In genomic region chr10:104441601-104442000, GRCh38 we compare ENCODE assay signal across 11 cellular contexts.
DNase-seq lines count a peak whose midpoint lies in the region; ATAC-seq and TF ChIP-seq lines count a peak whose summit lies in the region.
"Had no signal": no experiment of that assay in that cellular context is flagged by ENCODE, and none has a peak within 500 bp of the region (broad histone marks: within the 10 kb centered on the region; RNA-seq: fewer than 3 reads in every experiment).

No MANE protein-coding gene starts in this region.

- H3K27me3 ChIP-seq in SK-N-SH (ENCODE audit: insufficient read depth): no peaks in the 10 kb centered on the region
- H3K27me3 ChIP-seq in thoracic aorta (replicated peaks; ENCODE audit: insufficient read depth): no peaks in the 10 kb centered on the region
- no peaks in the 10 kb centered on the region for H3K27me3 ChIP-seq in SJCRH30
- no peaks in the 10 kb centered on the region for H3K27me3 ChIP-seq in effector memory CD4-positive, alpha-beta T cell (replicated peaks; ENCODE audit: control insufficient read depth, insufficient read depth, low read length, poor library complexity, severe bottlenecking)
- no peaks in the 10 kb centered on the region for H3K27me3 ChIP-seq in tibial artery
- H3K27me3 ChIP-seq: upper lobe of right lung had no signal

- H3K4me3 ChIP-seq in SK-N-SH (ENCODE audit: low read depth in 2 of 2, low read length in 1 of 2) (no peak overlapping the region), thoracic aorta (no peak overlapping the region), SJCRH30 (no peak overlapping the region), tibial artery (no peak overlapping the region)
- no peak overlapping the region for H3K4me3 ChIP-seq in effector memory CD4-positive, alpha-beta T cell (ENCODE audit: insufficient read depth, low read depth, low read length, poor library complexity, severe bottlenecking)
- H3K4me3 ChIP-seq: upper lobe of right lung had no signal

- intact Hi-C loops in activated CD8-positive, alpha-beta T cell treated with anti-CD3 and anti-CD28 coated beads for 36 hours (cut with micrococcal nuclease): no loop called here
- intact Hi-C loops in tibial artery (cut with DNase I; ENCODE audit: low total_unique reads): no loop called here

- no peak overlapping the region for H3K4me3 Mint-ChIP-seq in activated CD8-positive, alpha-beta T cell treated with anti-CD3 and anti-CD28 coated beads for 36 hours
- H3K4me3 Mint-ChIP-seq in activated CD8-positive, alpha-beta T cell treated with anti-CD3 and anti-CD28 coated beads, Interleukin-2, amount 10 ng/mL, durations not matched to agents 7 days and 5 days: no peak overlapping the region
- H3K4me3 Mint-ChIP-seq: B cell; dendritic cell treated with granulocyte-macrophage colony-stimulating factor and Interleukin-4, amounts not matched to agents 40 ng/mL and 50 ng/mL, for 4 days had no signal

- TF ChIP-seq CTCF in activated CD8-positive, alpha-beta T cell treated with anti-CD3 and anti-CD28 coated beads for 36 hours (IDR thresholded peaks at IDR 0.05): no peak
- TF ChIP-seq CTCF in SK-N-SH (IDR thresholded peaks at IDR 0.05): no peak
- no peak for TF ChIP-seq CTCF in thoracic aorta (IDR thresholded peaks at IDR 0.05)
- TF ChIP-seq CTCF in tibial artery (IDR thresholded peaks at IDR 0.05): no peak

- H3K4me1 Mint-ChIP-seq in activated CD8-positive, alpha-beta T cell treated with anti-CD3 and anti-CD28 coated beads for 36 hours (ENCODE audit: low read depth): no peaks in the 10 kb centered on the region
- no peaks in the 10 kb centered on the region for H3K4me1 Mint-ChIP-seq in activated CD8-positive, alpha-beta T cell treated with anti-CD3 and anti-CD28 coated beads, Interleukin-2, amount 10 ng/mL, durations not matched to agents 7 days and 5 days (ENCODE audit: low read depth)
- H3K4me1 Mint-ChIP-seq: B cell had no signal

- CTCF ChIA-PET in activated CD8-positive, alpha-beta T cell treated with anti-CD3 and anti-CD28 coated beads for 36 hours (lab: Charles Lee): no interaction called here
- CTCF ChIA-PET in activated CD8-positive, alpha-beta T cell treated with anti-CD3 and anti-CD28 coated beads, Interleukin-2, amount 10 ng/mL, durations not matched to agents 7 days and 5 days (lab: Charles Lee): no interaction called here
- CTCF ChIA-PET in SK-N-SH (lab: Yijun Ruan, JAX): interaction anchor here (1.3 kb wide), 1 partner anchor 12 kb away, joined by 3 read pairs; no protein-coding TSS in a partner anchor

- no peaks in the 10 kb centered on the region for H3K27me3 Mint-ChIP-seq in activated CD8-positive, alpha-beta T cell treated with anti-CD3 and anti-CD28 coated beads for 36 hours
- H3K27me3 Mint-ChIP-seq in activated CD8-positive, alpha-beta T cell treated with anti-CD3 and anti-CD28 coated beads, Interleukin-2, amount 10 ng/mL, durations not matched to agents 7 days and 5 days (ENCODE audit: low read depth): peaks cover 8% of the 10 kb centered on the region
- H3K27me3 Mint-ChIP-seq: dendritic cell treated with granulocyte-macrophage colony-stimulating factor and Interleukin-4, amounts not matched to agents 40 ng/mL and 50 ng/mL, for 4 days had no signal

- H3K36me3 Mint-ChIP-seq in activated CD8-positive, alpha-beta T cell treated with anti-CD3 and anti-CD28 coated beads for 36 hours (ENCODE audit: low read depth): no peaks in the 10 kb centered on the region
- no peaks in the 10 kb centered on the region for H3K36me3 Mint-ChIP-seq in activated CD8-positive, alpha-beta T cell treated with anti-CD3 and anti-CD28 coated beads, Interleukin-2, amount 10 ng/mL, durations not matched to agents 7 days and 5 days (ENCODE audit: low read depth)

- H3K27ac ChIP-seq in SK-N-SH (ENCODE audit: low read depth in 2 of 2, low read length in 1 of 2) (peak overlapping the region in 1 of 2 experiments; percentile 74; a peak in 2 of 4 replicates), thoracic aorta (peak overlapping the region; percentile 0 to 8), SJCRH30 (no peak overlapping the region), tibial artery (peak overlapping the region in 1 of 2 donors; percentile 40)
- H3K27ac ChIP-seq in effector memory CD4-positive, alpha-beta T cell (ENCODE audit: insufficient read depth, low read length, poor library complexity, severe bottlenecking): no peak overlapping the region
- H3K27ac ChIP-seq: upper lobe of right lung had no signal

- peak; percentile 15 for DNase-seq in activated CD8-positive, alpha-beta T cell treated with anti-CD3 and anti-CD28 coated beads for 36 hours
- no peak for DNase-seq in activated CD8-positive, alpha-beta T cell treated with anti-CD3 and anti-CD28 coated beads, Interleukin-2, amount 10 ng/mL, durations not matched to agents 7 days and 5 days
- DNase-seq in SK-N-SH (no peak), glomerular visceral epithelial cell (ENCODE audit: extremely low spot score) (peak; percentile 75), thoracic aorta (ENCODE audit: low spot score) (no peak), SJCRH30 (no peak), tibial artery (no peak)
- DNase-seq in effector memory CD4-positive, alpha-beta T cell: no peak
- DNase-seq: upper lobe of right lung had no signal

- H3K4me1 ChIP-seq in SK-N-SH (ENCODE audit: control insufficient read depth in 1 of 2, insufficient read depth in 2 of 2, low read depth in 1 of 2, low read length in 1 of 2) (peaks cover 0 to 12% of the 10 kb centered on the region in 2 experiments; a peak in 1 of 4 replicates), thoracic aorta (ENCODE audit: control insufficient read depth in 1 of 2, low read depth in 2 of 2) (peaks cover 11 to 26% of the 10 kb centered on the region in 2 donors), SJCRH30 (peaks cover 5% of the 10 kb centered on the region; the same call in 1 of the 2 replicates), tibial artery (peaks cover 0 to 23% (median 4%) of the 10 kb centered on the region in 4 donors)
- no peaks in the 10 kb centered on the region for H3K4me1 ChIP-seq in effector memory CD4-positive, alpha-beta T cell (ENCODE audit: control insufficient read depth, insufficient read depth, low read length, poor library complexity, severe bottlenecking)
- H3K4me1 ChIP-seq: upper lobe of right lung had no signal

- no peaks in the 10 kb centered on the region for H4K20me1 ChIP-seq in SK-N-SH (ENCODE audit: insufficient read depth)

- H3F3A ChIP-seq in SK-N-SH (replicated peaks; ENCODE audit: insufficient read depth): peaks cover 12% of the 10 kb centered on the region

- H2AFZ ChIP-seq in SK-N-SH (ENCODE audit: low read depth): 0 out of 2 replicates have a peak overlapping the region, but pooled peaks have one; percentile 1

- no peak for TF ChIP-seq EP300 in SK-N-SH (IDR thresholded peaks at IDR 0.05; ENCODE audit: borderline replicate concordance in 1 of 2, low read depth in 1 of 2, low read length in 1 of 2)

- H3K36me3 ChIP-seq in SK-N-SH (replicated peaks in 1 of 2; ENCODE audit: control insufficient read depth in 1 of 2, insufficient read depth in 2 of 2, low read length in 1 of 2) (no peaks in the 10 kb centered on the region), thoracic aorta (no peaks in the 10 kb centered on the region), SJCRH30 (no peaks in the 10 kb centered on the region), tibial artery (no peaks in the 10 kb centered on the region)
- H3K36me3 ChIP-seq in effector memory CD4-positive, alpha-beta T cell (ENCODE audit: control insufficient read depth, insufficient read depth, low read length): no peaks in the 10 kb centered on the region
- H3K36me3 ChIP-seq: upper lobe of right lung had no signal

- H3K79me2 ChIP-seq in SK-N-SH (ENCODE audit: insufficient read depth): no peaks in the 10 kb centered on the region

- no peak for TF ChIP-seq RAD21 in SK-N-SH (IDR thresholded peaks at IDR 0.05; ENCODE audit: low read length)

- no peak overlapping the region for H3K4me2 ChIP-seq in SK-N-SH

- peak; percentile 84 for ATAC-seq in activated CD8-positive, alpha-beta T cell treated with anti-CD3 and anti-CD28 coated beads for 36 hours
- ATAC-seq in activated CD8-positive, alpha-beta T cell treated with anti-CD3 and anti-CD28 coated beads, Interleukin-2, amount 10 ng/mL, durations not matched to agents 7 days and 5 days: no peak
- peak; percentile 68 for ATAC-seq in thoracic aorta (ENCODE audit: insufficient number of reproducible peaks, low FRiP score, low read depth)
- ATAC-seq: upper lobe of right lung had no signal

- peak overlapping the region; percentile 39; the same call in 1 of the 2 replicates for H3K9ac ChIP-seq in SK-N-SH

- 19% methylated on average over 4 of the region's 4 CpGs for WGBS in SK-N-SH (ENCODE audit: low lambda C conversion rate)

- no peaks in the 10 kb centered on the region for H3K9me3 Mint-ChIP-seq in activated CD8-positive, alpha-beta T cell treated with anti-CD3 and anti-CD28 coated beads for 36 hours
- no peaks in the 10 kb centered on the region for H3K9me3 Mint-ChIP-seq in activated CD8-positive, alpha-beta T cell treated with anti-CD3 and anti-CD28 coated beads, Interleukin-2, amount 10 ng/mL, durations not matched to agents 7 days and 5 days (ENCODE audit: insufficient read depth)
- H3K9me3 Mint-ChIP-seq: dendritic cell treated with granulocyte-macrophage colony-stimulating factor and Interleukin-4, amounts not matched to agents 40 ng/mL and 50 ng/mL, for 4 days had no signal

- no peaks in the 10 kb centered on the region for H3K9me2 ChIP-seq in SK-N-SH

- H3K9me3 ChIP-seq in SK-N-SH: no peaks in the 10 kb centered on the region
- no peaks in the 10 kb centered on the region for H3K9me3 ChIP-seq in thoracic aorta
- no peaks in the 10 kb centered on the region for H3K9me3 ChIP-seq in SJCRH30 (replicated peaks)
- H3K9me3 ChIP-seq in effector memory CD4-positive, alpha-beta T cell (ENCODE audit: control insufficient read depth, low read length): no peaks in the 10 kb centered on the region
- no peaks in the 10 kb centered on the region for H3K9me3 ChIP-seq in tibial artery
- H3K9me3 ChIP-seq: upper lobe of right lung had no signal

- POLR2A ChIA-PET in activated CD8-positive, alpha-beta T cell treated with anti-CD3 and anti-CD28 coated beads for 36 hours (lab: Charles Lee): no interaction called here
- POLR2A ChIA-PET in activated CD8-positive, alpha-beta T cell treated with anti-CD3 and anti-CD28 coated beads, Interleukin-2, amount 10 ng/mL, durations not matched to agents 7 days and 5 days (lab: Charles Lee): no interaction called here
- POLR2A ChIA-PET in SK-N-SH (lab: Yijun Ruan, JAX): no interaction called here

- no peak overlapping the region for H3K27ac Mint-ChIP-seq in activated CD8-positive, alpha-beta T cell treated with anti-CD3 and anti-CD28 coated beads for 36 hours
- H3K27ac Mint-ChIP-seq in activated CD8-positive, alpha-beta T cell treated with anti-CD3 and anti-CD28 coated beads, Interleukin-2, amount 10 ng/mL, durations not matched to agents 7 days and 5 days: no peak overlapping the region
- H3K27ac Mint-ChIP-seq: B cell; dendritic cell treated with granulocyte-macrophage colony-stimulating factor and Interleukin-4, amounts not matched to agents 40 ng/mL and 50 ng/mL, for 4 days had no signal

TF ChIP-seq in SK-N-SH, 30 proteins besides CTCF, POLR2A, EP300 and RAD21 (continues in another document):
- TF ChIP-seq SIN3A (IDR thresholded peaks at IDR 0.05; ENCODE audit: borderline replicate concordance, low read depth, low read length) (no peak), POLR2AphosphoS5 (IDR thresholded peaks at IDR 0.05; ENCODE audit: low read depth, low read length) (no peak), MEF2A (IDR thresholded peaks at IDR 0.05; ENCODE audit: borderline replicate concordance, low read depth) (no peak)

Comparison
In these comparisons a context has a peak if more than half of its experiments do, and no peak if none do; other contexts are left out.
1. DNase-seq: peak in activated CD8-positive, alpha-beta T cell treated with anti-CD3 and anti-CD28 coated beads for 36 hours (single experiment) and glomerular visceral epithelial cell (single experiment); none in activated CD8-positive, alpha-beta T cell treated with anti-CD3 and anti-CD28 coated beads, Interleukin-2, amount 10 ng/mL, durations not matched to agents 7 days and 5 days (single experiment), SK-N-SH (single experiment), thoracic aorta (single experiment), SJCRH30 (0 of 2), effector memory CD4-positive, alpha-beta T cell (0 of 3) and tibial artery (0 of 2).
2. H3K27ac ChIP-seq: peak in thoracic aorta (2 of 2); none in SJCRH30 (single experiment) and effector memory CD4-positive, alpha-beta T cell (single experiment).